ENCODE assay signal across 10 cellular contexts in the genomic region with DNA sequence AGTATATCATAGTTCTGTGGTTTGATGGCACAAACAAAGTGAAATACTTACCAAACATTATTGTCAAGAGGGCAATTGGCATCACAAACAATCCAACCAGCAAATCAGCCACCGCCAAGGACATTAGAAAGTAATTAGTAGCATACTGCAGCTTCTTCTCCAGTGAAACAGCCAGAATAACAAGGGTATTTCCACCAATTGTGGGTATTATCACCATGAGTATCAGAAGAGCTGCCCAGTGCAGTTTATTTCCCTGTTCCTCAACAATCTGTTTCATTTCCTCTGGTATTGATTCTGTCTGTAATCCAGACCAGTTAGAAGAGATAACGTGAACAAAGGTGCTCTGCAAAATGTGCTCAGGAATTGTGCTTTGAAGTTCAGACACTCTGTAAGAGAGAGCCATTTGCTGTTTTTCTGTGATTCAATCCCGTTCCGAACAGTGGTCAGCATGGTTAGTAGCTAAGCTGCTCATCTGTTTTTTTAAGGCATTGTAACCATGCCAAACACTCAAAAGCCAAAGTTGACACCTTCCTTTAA. TPM values are rescaled to one million over a fixed set of nuclear protein-coding genes. Genes with fewer than 3 reads are reported as not detected.
DNase-seq lines count a peak whose midpoint lies in the region; ATAC-seq and TF ChIP-seq lines count a peak whose summit lies in the region.
"Had no signal": no experiment of that assay in that cellular context is flagged by ENCODE, and none has a peak within 500 bp of the region (broad histone marks: within the 10 kb centered on the region; RNA-seq: fewer than 3 reads in every experiment).

No MANE protein-coding gene starts in this region.

- no peak overlapping the region for H3K4me3 ChIP-seq in fibroblast of mammary gland (ENCODE audit: control insufficient read depth, low read depth, low read length)
- peak overlapping the region; percentile 19 for H3K4me3 ChIP-seq in osteoblast (ENCODE audit: insufficient read depth, low read length)

- TF ChIP-seq CTCF in fibroblast of mammary gland (conservative IDR thresholded peaks at IDR 0.05; ENCODE audit: control insufficient read depth, insufficient read depth, low read depth, low read length) = no peak
- no peak for TF ChIP-seq CTCF in osteoblast (IDR thresholded peaks at IDR 0.05; ENCODE audit: extremely low read depth, low read depth, low read length)

- H4K20me1 ChIP-seq in osteoblast (ENCODE audit: insufficient read depth, low read length) = no peaks in the 10 kb centered on the region

- peaks cover 28% of the 10 kb centered on the region for H3K4me1 ChIP-seq in osteoblast (ENCODE audit: insufficient read depth, low read length)

- H2AFZ ChIP-seq in osteoblast (ENCODE audit: low read length) = no peak overlapping the region

- ATAC-seq in left colon = no peak
- no peak for ATAC-seq in HG03095 (IDR thresholded peaks at IDR 0.05; ENCODE audit: unreplicated experiment)
- ATAC-seq: stimulated activated naive CD8-positive, alpha-beta T cell treated with anti-CD3 and anti-CD28 coated beads, Interleukin-15, Interleukin-2, amounts not matched to agents 100 U/mL and 50 U/mL, for 24 hours had no signal

- DNase-seq in ELF-1 (ENCODE audit: low read depth, low spot score) (peak; percentile 16), SK-N-DZ (ENCODE audit: low spot score) (peak; percentile 61), fibroblast of mammary gland (ENCODE audit: low read depth) (peak; percentile 48), osteoblast (ENCODE audit: insufficient read length, low spot score, missing footprints) (peak; percentile 3), NK-92 (lab: John Stamatoyannopoulos, UW; ENCODE audit: unreplicated experiment) (no peak), left colon (no peak)
- DNase-seq in activated naive CD4-positive, alpha-beta T cell treated with Interleukin-2 at 50 U/mL for 16 hours = no peak
- DNase-seq: activated T-cell treated with anti-CD3 and anti-CD28 coated beads, Interleukin-2, amount 50 U/mL, for 4 hours; stimulated activated naive CD8-positive, alpha-beta T cell treated with anti-CD3 and anti-CD28 coated beads, Interleukin-15, Interleukin-2, amounts not matched to agents 100 U/mL and 50 U/mL, for 24 hours had no signal

- intact Hi-C loops in left colon (cut with DNase I, micrococcal nuclease) = no loop called here

- H3K27ac ChIP-seq in osteoblast (ENCODE audit: low read depth, low read length) = peak overlapping the region; percentile 4

- no peaks in the 10 kb centered on the region for H3K36me3 ChIP-seq in osteoblast (ENCODE audit: insufficient read depth, low read length)

- peaks cover 17% of the 10 kb centered on the region for H3K79me2 ChIP-seq in osteoblast (ENCODE audit: insufficient read depth, low read length)

- H3K9me3 ChIP-seq in osteoblast (ENCODE audit: low read depth, low read length) = no peaks in the 10 kb centered on the region

- H3K4me2 ChIP-seq in osteoblast (ENCODE audit: insufficient read depth, low read length) = peak overlapping the region; percentile 65

- no peaks in the 10 kb centered on the region for H3K27me3 ChIP-seq in osteoblast (ENCODE audit: insufficient read depth, low read length)

RNA-seq across cellular contexts. Expression of a gene that starts 1.4 kb away (rescaled TPM):
- not detected in 2 replicates for polyA plus RNA-seq in SK-N-DZ (2014; cell fraction: cytosol; rRNA removed)
- polyA plus RNA-seq in SK-N-DZ (2014; cell fraction: nucleus; rRNA removed) = not detected in 2 replicates
- total RNA-seq in osteoblast (2.9 and 5.3 TPM in 2 replicates), left colon (under 1 TPM; 0.12 to 0.22 TPM)

Comparison
In these comparisons a context has a peak if more than half of its experiments do, and no peak if none do; other contexts are left out.
1. DNase-seq: peak in ELF-1 (single experiment), SK-N-DZ (single experiment), fibroblast of mammary gland (single experiment) and osteoblast (single experiment); none in NK-92 (single experiment), left colon (0 of 2) and activated naive CD4-positive, alpha-beta T cell treated with Interleukin-2 at 50 U/mL for 16 hours (single experiment).